Comparison of ENCODE assay signal across 27 cellular contexts in the genomic region with DNA sequence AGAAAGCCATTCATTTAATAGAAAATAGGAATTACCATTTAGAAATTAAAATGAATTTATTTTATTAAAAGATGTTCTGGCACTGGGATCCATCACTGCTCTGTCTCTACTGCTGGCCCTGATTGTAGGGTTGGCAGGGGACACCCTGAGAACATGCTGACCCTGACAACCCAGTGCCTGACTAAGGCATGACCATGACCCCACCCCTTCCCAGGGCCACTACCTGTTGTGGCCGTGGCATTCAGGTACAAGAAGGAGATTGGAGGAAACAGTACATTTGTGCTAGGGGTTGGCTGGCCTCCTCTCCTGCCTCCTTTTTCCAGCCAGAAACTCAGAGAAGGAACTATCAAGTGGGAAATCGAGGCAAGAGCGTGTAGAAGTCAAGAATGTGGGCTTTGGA.
"Had no signal": no experiment of that assay in that cellular context is flagged by ENCODE, and none has a peak within 500 bp of the region (broad histone marks: within the 10 kb centered on the region; RNA-seq: fewer than 3 reads in every experiment).

No MANE protein-coding gene starts in this region.

- H3K27me3 ChIP-seq: body of pancreas, gastroesophageal sphincter had no signal

- ATAC-seq: activated CD4-positive, CD25-positive, alpha-beta regulatory T cell treated with anti-CD3 and anti-CD28 coated beads, Interleukin-2, amount 50 U/mL, for 24 hours; activated CD8-positive, alpha-beta T cell treated with anti-CD3 and anti-CD28 coated beads for 36 hours; activated T-cell treated with anti-CD3 and anti-CD28 coated beads, Interleukin-2, amount 50 U/mL, for 4 hours; activated T-helper 17 cell treated with anti-CD3 and anti-CD28 coated beads, Interleukin-2, amount 50 U/mL, for 72 hours; body of pancreas; gastroesophageal sphincter; heart right ventricle; T-helper 17 cell had no signal

- H3K4me3 ChIP-seq: body of pancreas, esophagus squamous epithelium, gastroesophageal sphincter, heart right ventricle had no signal

- H3K4me3 Mint-ChIP-seq: activated B cell treated with CpG ODN at 0.5 μM for 24 hours; activated CD8-positive, alpha-beta T cell treated with anti-CD3 and anti-CD28 coated beads for 36 hours; activated naive CD8-positive, alpha-beta T cell; activated T-cell treated with anti-CD3 and anti-CD28 coated beads, Interleukin-2, amount 50 U/mL, for 4 hours; activated T-helper 17 cell treated with anti-CD3 and anti-CD28 coated beads, Interleukin-2, amount 50 U/mL, for 72 hours; T-helper 17 cell; T-helper 2 cell treated with Interferon-gamma antibody and Interleukin-4, amounts not matched to agents 5 μg/mL and 100 μg/mL, for 36 hours had no signal

- H3K4me1 Mint-ChIP-seq: activated B cell treated with CpG ODN at 0.5 μM for 24 hours; activated T-helper 17 cell treated with anti-CD3 and anti-CD28 coated beads, Interleukin-2, amount 50 U/mL, for 72 hours had no signal

- H3K9me3 ChIP-seq: body of pancreas, esophagus squamous epithelium, gastroesophageal sphincter, heart right ventricle had no signal

- H3K36me3 ChIP-seq: esophagus squamous epithelium, gastroesophageal sphincter, heart right ventricle, WERI-Rb-1 had no signal

- H3K9me3 Mint-ChIP-seq: activated B cell treated with CpG ODN at 0.5 μM for 24 hours; activated CD8-positive, alpha-beta T cell treated with anti-CD3 and anti-CD28 coated beads for 36 hours; activated T-cell treated with anti-CD3 and anti-CD28 coated beads, Interleukin-2, amount 50 U/mL, for 4 hours; activated T-helper 17 cell treated with anti-CD3 and anti-CD28 coated beads, Interleukin-2, amount 50 U/mL, for 72 hours; T-helper 2 cell treated with Interferon-gamma antibody and Interleukin-4, amounts not matched to agents 5 μg/mL and 100 μg/mL, for 36 hours had no signal

- H3K27ac ChIP-seq: body of pancreas, esophagus squamous epithelium, gastroesophageal sphincter, heart right ventricle, WERI-Rb-1 had no signal

- H3K27ac Mint-ChIP-seq: activated B cell treated with CpG ODN at 0.5 μM for 24 hours; activated CD8-positive, alpha-beta T cell treated with anti-CD3 and anti-CD28 coated beads for 36 hours; activated naive CD8-positive, alpha-beta T cell; activated T-helper 17 cell treated with anti-CD3 and anti-CD28 coated beads, Interleukin-2, amount 50 U/mL, for 72 hours; T-helper 17 cell; T-helper 2 cell treated with Interferon-gamma antibody and Interleukin-4, amounts not matched to agents 5 μg/mL and 100 μg/mL, for 36 hours had no signal

- DNase-seq: activated B cell treated with CpG ODN at 0.5 μM for 24 hours; activated CD4-positive, alpha-beta T cell treated with anti-CD3 and anti-CD28 coated beads for 48 hours; activated CD4-positive, alpha-beta T cell treated with anti-CD3 and anti-CD28 coated beads, Interleukin-2, amount 50 U/mL, for 1 hour; activated CD4-positive, alpha-beta T cell treated with anti-CD3 and anti-CD28 coated beads, Interleukin-2, amount 50 U/mL, for 48 hours; activated CD8-positive, alpha-beta T cell treated with anti-CD3 and anti-CD28 coated beads for 36 hours; activated effector memory CD4-positive, alpha-beta T cell treated with Interleukin-2 at 50 U/mL for 16 hours; activated gamma-delta T cell treated with Interleukin-2 at 50 U/mL for 16 hours; activated naive CD4-positive, alpha-beta T cell treated with anti-CD3 and anti-CD28 coated beads, Interleukin-2, amount 50 U/mL, for 16 hours; activated naive CD4-positive, alpha-beta T cell treated with Interleukin-2 at 50 U/mL for 16 hours; activated T-cell treated with anti-CD3 and anti-CD28 coated beads, Interleukin-2, amount 50 U/mL, for 4 hours; amniotic stem cell; anterior cingulate cortex; body of pancreas; effector memory CD4-positive, alpha-beta T cell; erythroblast; esophagus squamous epithelium; foreskin melanocyte; heart right ventricle; T-helper 1 cell; T-helper 17 cell; T1000; WERI-Rb-1 had no signal

- H3K4me1 ChIP-seq: body of pancreas, esophagus squamous epithelium had no signal
